In the genomic region with DNA sequence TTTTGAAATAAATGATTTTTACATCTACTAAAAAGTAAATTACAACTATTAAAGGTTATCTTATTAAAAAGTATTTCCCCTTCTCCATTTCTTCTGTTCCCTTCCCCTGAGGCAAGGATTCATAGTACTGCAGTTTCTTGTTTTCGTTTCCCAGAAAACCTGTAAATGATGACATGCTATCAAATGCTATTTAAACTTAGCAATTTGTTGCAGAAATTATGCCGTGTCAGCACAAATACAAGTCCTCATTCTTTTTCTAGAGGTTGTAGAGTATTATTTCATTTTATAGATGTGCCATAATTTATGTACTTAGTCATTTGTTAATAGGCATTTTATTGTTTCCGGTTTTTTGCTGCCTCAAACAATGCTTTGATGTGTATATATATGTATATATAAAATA, we compare ENCODE assay signal across 2 cellular contexts.
TF ChIP-seq lines count a peak whose summit lies in the region.

No MANE protein-coding gene starts in this region.

TF ChIP-seq in A549, 52 proteins besides CTCF, POLR2A, EP300 and RAD21 (continued from another document):
- TF ChIP-seq, protein P1, sequence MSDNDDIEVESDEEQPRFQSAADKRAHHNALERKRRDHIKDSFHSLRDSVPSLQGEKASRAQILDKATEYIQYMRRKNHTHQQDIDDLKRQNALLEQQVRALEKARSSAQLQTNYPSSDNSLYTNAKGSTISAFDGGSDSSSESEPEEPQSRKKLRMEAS (IDR thresholded peaks at IDR 0.05), result no peak
- TF ChIP-seq MAFK (IDR thresholded peaks at IDR 0.05; ENCODE audit: partially characterized antibody), result peak; percentile 98
- no peak for TF ChIP-seq PHF8 (IDR thresholded peaks at IDR 0.05; ENCODE audit: borderline replicate concordance, low read depth)
- TF ChIP-seq CBX8 (IDR thresholded peaks at IDR 0.05), result no peak
- no peak for TF ChIP-seq ZNF302 (CRISPR knock-in tag; IDR thresholded peaks at IDR 0.05)
- TF ChIP-seq EHF (CRISPR knock-in tag; IDR thresholded peaks at IDR 0.05), result no peak
TF ChIP-seq in A549: peak in this region for 1.

TF ChIP-seq in GM12878, 131 proteins besides CTCF, POLR2A, EP300 and RAD21:
- TF ChIP-seq, protein P2, sequence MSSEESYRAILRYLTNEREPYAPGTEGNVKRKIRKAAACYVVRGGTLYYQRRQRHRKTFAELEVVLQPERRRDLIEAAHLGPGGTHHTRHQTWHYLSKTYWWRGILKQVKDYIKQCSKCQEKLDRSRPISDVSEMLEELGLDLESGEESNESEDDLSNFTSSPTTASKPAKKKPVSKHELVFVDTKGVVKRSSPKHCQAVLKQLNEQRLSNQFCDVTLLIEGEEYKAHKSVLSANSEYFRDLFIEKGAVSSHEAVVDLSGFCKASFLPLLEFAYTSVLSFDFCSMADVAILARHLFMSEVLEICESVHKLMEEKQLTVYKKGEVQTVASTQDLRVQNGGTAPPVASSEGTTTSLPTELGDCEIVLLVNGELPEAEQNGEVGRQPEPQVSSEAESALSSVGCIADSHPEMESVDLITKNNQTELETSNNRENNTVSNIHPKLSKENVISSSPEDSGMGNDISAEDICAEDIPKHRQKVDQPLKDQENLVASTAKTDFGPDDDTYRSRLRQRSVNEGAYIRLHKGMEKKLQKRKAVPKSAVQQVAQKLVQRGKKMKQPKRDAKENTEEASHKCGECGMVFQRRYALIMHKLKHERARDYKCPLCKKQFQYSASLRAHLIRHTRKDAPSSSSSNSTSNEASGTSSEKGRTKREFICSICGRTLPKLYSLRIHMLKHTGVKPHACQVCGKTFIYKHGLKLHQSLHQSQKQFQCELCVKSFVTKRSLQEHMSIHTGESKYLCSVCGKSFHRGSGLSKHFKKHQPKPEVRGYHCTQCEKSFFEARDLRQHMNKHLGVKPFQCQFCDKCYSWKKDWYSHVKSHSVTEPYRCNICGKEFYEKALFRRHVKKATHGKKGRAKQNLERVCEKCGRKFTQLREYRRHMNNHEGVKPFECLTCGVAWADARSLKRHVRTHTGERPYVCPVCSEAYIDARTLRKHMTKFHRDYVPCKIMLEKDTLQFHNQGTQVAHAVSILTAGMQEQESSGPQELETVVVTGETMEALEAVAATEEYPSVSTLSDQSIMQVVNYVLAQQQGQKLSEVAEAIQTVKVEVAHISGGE (CRISPR knock-in tag; IDR thresholded peaks at IDR 0.05), result no peak
- TF ChIP-seq, protein P3, sequence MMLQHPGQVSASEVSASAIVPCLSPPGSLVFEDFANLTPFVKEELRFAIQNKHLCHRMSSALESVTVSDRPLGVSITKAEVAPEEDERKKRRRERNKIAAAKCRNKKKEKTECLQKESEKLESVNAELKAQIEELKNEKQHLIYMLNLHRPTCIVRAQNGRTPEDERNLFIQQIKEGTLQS (IDR thresholded peaks at IDR 0.05; ENCODE audit: borderline replicate concordance, extremely low read depth, low read depth, low read length), result no peak
- TF ChIP-seq, protein P4, sequence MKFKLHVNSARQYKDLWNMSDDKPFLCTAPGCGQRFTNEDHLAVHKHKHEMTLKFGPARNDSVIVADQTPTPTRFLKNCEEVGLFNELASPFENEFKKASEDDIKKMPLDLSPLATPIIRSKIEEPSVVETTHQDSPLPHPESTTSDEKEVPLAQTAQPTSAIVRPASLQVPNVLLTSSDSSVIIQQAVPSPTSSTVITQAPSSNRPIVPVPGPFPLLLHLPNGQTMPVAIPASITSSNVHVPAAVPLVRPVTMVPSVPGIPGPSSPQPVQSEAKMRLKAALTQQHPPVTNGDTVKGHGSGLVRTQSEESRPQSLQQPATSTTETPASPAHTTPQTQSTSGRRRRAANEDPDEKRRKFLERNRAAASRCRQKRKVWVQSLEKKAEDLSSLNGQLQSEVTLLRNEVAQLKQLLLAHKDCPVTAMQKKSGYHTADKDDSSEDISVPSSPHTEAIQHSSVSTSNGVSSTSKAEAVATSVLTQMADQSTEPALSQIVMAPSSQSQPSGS (IDR thresholded peaks at IDR 0.05; ENCODE audit: low read length), result no peak
- TF ChIP-seq SUZ12 (IDR thresholded peaks at IDR 0.05; ENCODE audit: unreplicated experiment) (no peak), EGR1 (IDR thresholded peaks at IDR 0.05; ENCODE audit: borderline replicate concordance in 1 of 2, low read depth in 2 of 2, low read length in 2 of 2) (no peak), CREM (IDR thresholded peaks at IDR 0.05; ENCODE audit: low read depth) (no peak), TAF1 (IDR thresholded peaks at IDR 0.05; ENCODE audit: borderline replicate concordance, low read depth, low read length) (no peak), MYC (IDR thresholded peaks at IDR 0.05; ENCODE audit: insufficient read depth, insufficient read length, insufficient replicate concordance, low read length, severe bottlenecking) (no peak), HDAC6 (IDR thresholded peaks at IDR 0.05; ENCODE audit: unreplicated experiment) (no peak), SREBF2 (IDR thresholded peaks at IDR 0.05; ENCODE audit: low read length) (no peak)
- TF ChIP-seq, protein P5, sequence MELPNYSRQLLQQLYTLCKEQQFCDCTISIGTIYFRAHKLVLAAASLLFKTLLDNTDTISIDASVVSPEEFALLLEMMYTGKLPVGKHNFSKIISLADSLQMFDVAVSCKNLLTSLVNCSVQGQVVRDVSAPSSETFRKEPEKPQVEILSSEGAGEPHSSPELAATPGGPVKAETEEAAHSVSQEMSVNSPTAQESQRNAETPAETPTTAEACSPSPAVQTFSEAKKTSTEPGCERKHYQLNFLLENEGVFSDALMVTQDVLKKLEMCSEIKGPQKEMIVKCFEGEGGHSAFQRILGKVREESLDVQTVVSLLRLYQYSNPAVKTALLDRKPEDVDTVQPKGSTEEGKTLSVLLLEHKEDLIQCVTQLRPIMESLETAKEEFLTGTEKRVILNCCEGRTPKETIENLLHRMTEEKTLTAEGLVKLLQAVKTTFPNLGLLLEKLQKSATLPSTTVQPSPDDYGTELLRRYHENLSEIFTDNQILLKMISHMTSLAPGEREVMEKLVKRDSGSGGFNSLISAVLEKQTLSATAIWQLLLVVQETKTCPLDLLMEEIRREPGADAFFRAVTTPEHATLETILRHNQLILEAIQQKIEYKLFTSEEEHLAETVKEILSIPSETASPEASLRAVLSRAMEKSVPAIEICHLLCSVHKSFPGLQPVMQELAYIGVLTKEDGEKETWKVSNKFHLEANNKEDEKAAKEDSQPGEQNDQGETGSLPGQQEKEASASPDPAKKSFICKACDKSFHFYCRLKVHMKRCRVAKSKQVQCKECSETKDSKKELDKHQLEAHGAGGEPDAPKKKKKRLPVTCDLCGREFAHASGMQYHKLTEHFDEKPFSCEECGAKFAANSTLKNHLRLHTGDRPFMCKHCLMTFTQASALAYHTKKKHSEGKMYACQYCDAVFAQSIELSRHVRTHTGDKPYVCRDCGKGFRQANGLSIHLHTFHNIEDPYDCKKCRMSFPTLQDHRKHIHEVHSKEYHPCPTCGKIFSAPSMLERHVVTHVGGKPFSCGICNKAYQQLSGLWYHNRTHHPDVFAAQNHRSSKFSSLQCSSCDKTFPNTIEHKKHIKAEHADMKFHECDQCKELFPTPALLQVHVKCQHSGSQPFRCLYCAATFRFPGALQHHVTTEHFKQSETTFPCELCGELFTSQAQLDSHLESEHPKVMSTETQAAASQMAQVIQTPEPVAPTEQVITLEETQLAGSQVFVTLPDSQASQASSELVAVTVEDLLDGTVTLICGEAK (IDR thresholded peaks at IDR 0.05; ENCODE audit: borderline replicate concordance), result no peak
- TF ChIP-seq, protein P6, sequence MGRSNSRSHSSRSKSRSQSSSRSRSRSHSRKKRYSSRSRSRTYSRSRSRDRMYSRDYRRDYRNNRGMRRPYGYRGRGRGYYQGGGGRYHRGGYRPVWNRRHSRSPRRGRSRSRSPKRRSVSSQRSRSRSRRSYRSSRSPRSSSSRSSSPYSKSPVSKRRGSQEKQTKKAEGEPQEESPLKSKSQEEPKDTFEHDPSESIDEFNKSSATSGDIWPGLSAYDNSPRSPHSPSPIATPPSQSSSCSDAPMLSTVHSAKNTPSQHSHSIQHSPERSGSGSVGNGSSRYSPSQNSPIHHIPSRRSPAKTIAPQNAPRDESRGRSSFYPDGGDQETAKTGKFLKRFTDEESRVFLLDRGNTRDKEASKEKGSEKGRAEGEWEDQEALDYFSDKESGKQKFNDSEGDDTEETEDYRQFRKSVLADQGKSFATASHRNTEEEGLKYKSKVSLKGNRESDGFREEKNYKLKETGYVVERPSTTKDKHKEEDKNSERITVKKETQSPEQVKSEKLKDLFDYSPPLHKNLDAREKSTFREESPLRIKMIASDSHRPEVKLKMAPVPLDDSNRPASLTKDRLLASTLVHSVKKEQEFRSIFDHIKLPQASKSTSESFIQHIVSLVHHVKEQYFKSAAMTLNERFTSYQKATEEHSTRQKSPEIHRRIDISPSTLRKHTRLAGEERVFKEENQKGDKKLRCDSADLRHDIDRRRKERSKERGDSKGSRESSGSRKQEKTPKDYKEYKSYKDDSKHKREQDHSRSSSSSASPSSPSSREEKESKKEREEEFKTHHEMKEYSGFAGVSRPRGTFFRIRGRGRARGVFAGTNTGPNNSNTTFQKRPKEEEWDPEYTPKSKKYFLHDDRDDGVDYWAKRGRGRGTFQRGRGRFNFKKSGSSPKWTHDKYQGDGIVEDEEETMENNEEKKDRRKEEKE (IDR thresholded peaks at IDR 0.05), result no peak
- TF ChIP-seq, protein P7, sequence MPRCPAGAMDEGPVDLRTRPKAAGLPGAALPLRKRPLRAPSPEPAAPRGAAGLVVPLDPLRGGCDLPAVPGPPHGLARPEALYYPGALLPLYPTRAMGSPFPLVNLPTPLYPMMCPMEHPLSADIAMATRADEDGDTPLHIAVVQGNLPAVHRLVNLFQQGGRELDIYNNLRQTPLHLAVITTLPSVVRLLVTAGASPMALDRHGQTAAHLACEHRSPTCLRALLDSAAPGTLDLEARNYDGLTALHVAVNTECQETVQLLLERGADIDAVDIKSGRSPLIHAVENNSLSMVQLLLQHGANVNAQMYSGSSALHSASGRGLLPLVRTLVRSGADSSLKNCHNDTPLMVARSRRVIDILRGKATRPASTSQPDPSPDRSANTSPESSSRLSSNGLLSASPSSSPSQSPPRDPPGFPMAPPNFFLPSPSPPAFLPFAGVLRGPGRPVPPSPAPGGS (IDR thresholded peaks at IDR 0.05; ENCODE audit: borderline replicate concordance, insufficient read depth, low read depth, low read length, poor library complexity, severe bottlenecking), result no peak
